ENCODE assay signal across 1 cellular context in the genomic region with DNA sequence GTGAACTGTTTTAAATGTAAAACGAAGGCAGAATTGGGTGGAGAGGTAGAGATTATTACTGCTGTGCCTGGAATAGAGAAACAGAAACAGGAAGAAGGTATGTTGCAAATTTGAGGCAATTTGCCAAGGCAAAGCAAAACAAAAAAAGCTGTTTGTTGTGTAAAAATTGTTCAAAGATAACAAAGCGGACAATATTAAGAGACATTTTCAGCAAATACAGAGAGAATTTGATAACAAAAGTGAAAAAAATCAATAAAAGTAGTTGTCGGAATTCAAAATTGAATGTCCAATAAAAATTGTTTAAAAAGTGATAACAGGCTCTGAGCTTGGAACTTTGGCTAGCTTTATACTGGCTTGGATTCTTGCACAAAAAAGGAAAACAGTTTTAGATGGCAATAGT.
TF ChIP-seq lines count a peak whose summit lies in the region.

No MANE protein-coding gene starts in this region.

TF ChIP-seq in HepG2, 621 proteins besides CTCF, POLR2A, EP300 and RAD21 (continued from another document):
- TF ChIP-seq, protein P1, sequence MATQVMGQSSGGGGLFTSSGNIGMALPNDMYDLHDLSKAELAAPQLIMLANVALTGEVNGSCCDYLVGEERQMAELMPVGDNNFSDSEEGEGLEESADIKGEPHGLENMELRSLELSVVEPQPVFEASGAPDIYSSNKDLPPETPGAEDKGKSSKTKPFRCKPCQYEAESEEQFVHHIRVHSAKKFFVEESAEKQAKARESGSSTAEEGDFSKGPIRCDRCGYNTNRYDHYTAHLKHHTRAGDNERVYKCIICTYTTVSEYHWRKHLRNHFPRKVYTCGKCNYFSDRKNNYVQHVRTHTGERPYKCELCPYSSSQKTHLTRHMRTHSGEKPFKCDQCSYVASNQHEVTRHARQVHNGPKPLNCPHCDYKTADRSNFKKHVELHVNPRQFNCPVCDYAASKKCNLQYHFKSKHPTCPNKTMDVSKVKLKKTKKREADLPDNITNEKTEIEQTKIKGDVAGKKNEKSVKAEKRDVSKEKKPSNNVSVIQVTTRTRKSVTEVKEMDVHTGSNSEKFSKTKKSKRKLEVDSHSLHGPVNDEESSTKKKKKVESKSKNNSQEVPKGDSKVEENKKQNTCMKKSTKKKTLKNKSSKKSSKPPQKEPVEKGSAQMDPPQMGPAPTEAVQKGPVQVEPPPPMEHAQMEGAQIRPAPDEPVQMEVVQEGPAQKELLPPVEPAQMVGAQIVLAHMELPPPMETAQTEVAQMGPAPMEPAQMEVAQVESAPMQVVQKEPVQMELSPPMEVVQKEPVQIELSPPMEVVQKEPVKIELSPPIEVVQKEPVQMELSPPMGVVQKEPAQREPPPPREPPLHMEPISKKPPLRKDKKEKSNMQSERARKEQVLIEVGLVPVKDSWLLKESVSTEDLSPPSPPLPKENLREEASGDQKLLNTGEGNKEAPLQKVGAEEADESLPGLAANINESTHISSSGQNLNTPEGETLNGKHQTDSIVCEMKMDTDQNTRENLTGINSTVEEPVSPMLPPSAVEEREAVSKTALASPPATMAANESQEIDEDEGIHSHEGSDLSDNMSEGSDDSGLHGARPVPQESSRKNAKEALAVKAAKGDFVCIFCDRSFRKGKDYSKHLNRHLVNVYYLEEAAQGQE (IDR thresholded peaks at IDR 0.05; ENCODE audit: borderline replicate concordance in 1 of 2, low read depth in 1 of 2, low read length in 2 of 2): no peak
- TF ChIP-seq, protein P2, sequence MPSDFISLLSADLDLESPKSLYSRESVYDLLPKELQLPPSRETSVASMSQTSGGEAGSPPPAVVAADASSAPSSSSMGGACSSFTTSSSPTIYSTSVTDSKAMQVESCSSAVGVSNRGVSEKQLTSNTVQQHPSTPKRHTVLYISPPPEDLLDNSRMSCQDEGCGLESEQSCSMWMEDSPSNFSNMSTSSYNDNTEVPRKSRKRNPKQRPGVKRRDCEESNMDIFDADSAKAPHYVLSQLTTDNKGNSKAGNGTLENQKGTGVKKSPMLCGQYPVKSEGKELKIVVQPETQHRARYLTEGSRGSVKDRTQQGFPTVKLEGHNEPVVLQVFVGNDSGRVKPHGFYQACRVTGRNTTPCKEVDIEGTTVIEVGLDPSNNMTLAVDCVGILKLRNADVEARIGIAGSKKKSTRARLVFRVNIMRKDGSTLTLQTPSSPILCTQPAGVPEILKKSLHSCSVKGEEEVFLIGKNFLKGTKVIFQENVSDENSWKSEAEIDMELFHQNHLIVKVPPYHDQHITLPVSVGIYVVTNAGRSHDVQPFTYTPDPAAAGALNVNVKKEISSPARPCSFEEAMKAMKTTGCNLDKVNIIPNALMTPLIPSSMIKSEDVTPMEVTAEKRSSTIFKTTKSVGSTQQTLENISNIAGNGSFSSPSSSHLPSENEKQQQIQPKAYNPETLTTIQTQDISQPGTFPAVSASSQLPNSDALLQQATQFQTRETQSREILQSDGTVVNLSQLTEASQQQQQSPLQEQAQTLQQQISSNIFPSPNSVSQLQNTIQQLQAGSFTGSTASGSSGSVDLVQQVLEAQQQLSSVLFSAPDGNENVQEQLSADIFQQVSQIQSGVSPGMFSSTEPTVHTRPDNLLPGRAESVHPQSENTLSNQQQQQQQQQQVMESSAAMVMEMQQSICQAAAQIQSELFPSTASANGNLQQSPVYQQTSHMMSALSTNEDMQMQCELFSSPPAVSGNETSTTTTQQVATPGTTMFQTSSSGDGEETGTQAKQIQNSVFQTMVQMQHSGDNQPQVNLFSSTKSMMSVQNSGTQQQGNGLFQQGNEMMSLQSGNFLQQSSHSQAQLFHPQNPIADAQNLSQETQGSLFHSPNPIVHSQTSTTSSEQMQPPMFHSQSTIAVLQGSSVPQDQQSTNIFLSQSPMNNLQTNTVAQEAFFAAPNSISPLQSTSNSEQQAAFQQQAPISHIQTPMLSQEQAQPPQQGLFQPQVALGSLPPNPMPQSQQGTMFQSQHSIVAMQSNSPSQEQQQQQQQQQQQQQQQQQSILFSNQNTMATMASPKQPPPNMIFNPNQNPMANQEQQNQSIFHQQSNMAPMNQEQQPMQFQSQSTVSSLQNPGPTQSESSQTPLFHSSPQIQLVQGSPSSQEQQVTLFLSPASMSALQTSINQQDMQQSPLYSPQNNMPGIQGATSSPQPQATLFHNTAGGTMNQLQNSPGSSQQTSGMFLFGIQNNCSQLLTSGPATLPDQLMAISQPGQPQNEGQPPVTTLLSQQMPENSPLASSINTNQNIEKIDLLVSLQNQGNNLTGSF (CRISPR knock-in tag; IDR thresholded peaks at IDR 0.05): no peak
- TF ChIP-seq KDM1A (CRISPR knock-in tag; IDR thresholded peaks at IDR 0.05) (no peak), GTF3A (CRISPR knock-in tag; conservative IDR thresholded peaks at IDR 0.05) (no peak)
